28 cellular contexts compared by ENCODE assay signal in genomic region chr1:117708323-117709288, GRCh38.
A peak's percentile ranks its signal among the peaks of the same experiment; 100 is the strongest.
DNase-seq lines count a peak whose midpoint lies in the region; ATAC-seq, FAIRE-seq and TF ChIP-seq lines count a peak whose summit lies in the region.
"Had no signal": no experiment of that assay in that cellular context is flagged by ENCODE, and none has a peak within 500 bp of the region (broad histone marks: within the 10 kb centered on the region; RNA-seq: fewer than 3 reads in every experiment).

No MANE protein-coding gene starts in this region.

- H2AK5ac ChIP-seq in mesendoderm (ENCODE audit: low read length), result no peak overlapping the region

- no peak overlapping the region for H2BK5ac ChIP-seq in mesendoderm (ENCODE audit: low read length)

- no peak overlapping the region for H3K4me2 ChIP-seq in mesendoderm (ENCODE audit: low read length)

- ATAC-seq in T-helper 17 cell, result no peak
- peak; percentile 43 for ATAC-seq in gastroesophageal sphincter
- ATAC-seq in GM21825 (IDR thresholded peaks at IDR 0.05; ENCODE audit: unreplicated experiment), result no peak
- ATAC-seq in GM21529 (IDR thresholded peaks at IDR 0.05; ENCODE audit: unreplicated experiment), result no peak
- no peak for ATAC-seq in naive thymus-derived CD8-positive, alpha-beta T cell
- ATAC-seq: lower lobe of right lung; stimulated activated naive CD8-positive, alpha-beta T cell treated with anti-CD3 and anti-CD28 coated beads, Interleukin-15, amount 100 ng/mL, for 72 hours had no signal

- H3K9me3 ChIP-seq in T-helper 17 cell (ENCODE audit: control insufficient read depth, low read length, poor library complexity, severe bottlenecking) (no peaks in the 10 kb centered on the region), gastroesophageal sphincter (no peaks in the 10 kb centered on the region)
- H3K9me3 ChIP-seq: colonic mucosa, lower lobe of right lung, prostate gland, tibial artery had no signal

- TF ChIP-seq EP300 in gastroesophageal sphincter (IDR thresholded peaks at IDR 0.05), result no peak

- H3K56ac ChIP-seq in mesendoderm (ENCODE audit: low read length), result no peak overlapping the region

- no peak for TF ChIP-seq CTCF in gastroesophageal sphincter (IDR thresholded peaks at IDR 0.05)

- no peaks in the 10 kb centered on the region for H3K36me3 Mint-ChIP-seq in T-helper 17 cell (ENCODE audit: low read depth)
- H3K36me3 Mint-ChIP-seq in naive thymus-derived CD8-positive, alpha-beta T cell, result peaks cover 0 to 10% (median 9%) of the 10 kb centered on the region in 3 donors

- H3K4ac ChIP-seq in mesendoderm (ENCODE audit: low read depth, low read length), result no peak overlapping the region

- no peak for FAIRE-seq in H54 (lab: Jason Lieb, UNC)
- FAIRE-seq: A204.1, bronchial epithelial cell, GM12892, kidney, RCC 7860 had no signal

- H2BK15ac ChIP-seq in mesendoderm (replicated peaks; ENCODE audit: low read depth), result no peak overlapping the region

- TF ChIP-seq POLR2A in gastroesophageal sphincter (IDR thresholded peaks at IDR 0.05), result no peak
- TF ChIP-seq POLR2A in H54 (IDR thresholded peaks at IDR 0.05; ENCODE audit: low read depth, low read length), result no peak

- no peak overlapping the region for H3K18ac ChIP-seq in mesendoderm (ENCODE audit: low read length)

- H3K27me3 Mint-ChIP-seq in T-helper 17 cell, result peaks cover 21% of the 10 kb centered on the region
- H3K27me3 Mint-ChIP-seq in naive thymus-derived CD8-positive, alpha-beta T cell, result peaks cover 11 to 60% (median 27%) of the 10 kb centered on the region in 5 donors

- no peak overlapping the region for H4K5ac ChIP-seq in mesendoderm (ENCODE audit: low read length)

- H3K36me3 ChIP-seq in gastroesophageal sphincter (no peaks in the 10 kb centered on the region), mesendoderm (ENCODE audit: control insufficient read depth, insufficient read depth, low read length) (no peaks in the 10 kb centered on the region)
- H3K36me3 ChIP-seq: colonic mucosa, lower lobe of right lung, prostate gland, tibial artery had no signal

- H3K4me3 ChIP-seq in gastroesophageal sphincter (no peak overlapping the region), mesendoderm (ENCODE audit: low read length) (no peak overlapping the region)
- H3K4me3 ChIP-seq: colonic mucosa, lower lobe of right lung, prostate gland, tibial artery had no signal

- no peak overlapping the region for H3K9ac ChIP-seq in mesendoderm (ENCODE audit: low read length)

- 55 to 62% methylated on average over 5 to 12 of the region's 15 CpGs for WGBS in gastroesophageal sphincter (ENCODE audit: low coverage in 1 of 2), 2 donors
- WGBS in mesendoderm (ENCODE audit: extremely low coverage, insufficient coverage, low lambda C conversion rate), result no CpG with 5 or more reads among the region's 15 CpGs

- peak overlapping the region; percentile 26 for H3K4me3 Mint-ChIP-seq in T-helper 17 cell
- H3K4me3 Mint-ChIP-seq in naive thymus-derived CD8-positive, alpha-beta T cell, result no peak overlapping the region
- H3K4me3 Mint-ChIP-seq: activated B cell treated with CpG ODN at 0.5 μM for 24 hours; activated naive CD4-positive, alpha-beta T cell treated with anti-CD3 and anti-CD28 coated beads for 36 hours; CD4-positive, alpha-beta T cell; stimulated activated naive CD8-positive, alpha-beta T cell treated with anti-CD3 and anti-CD28 coated beads, Interleukin-15, amount 100 ng/mL, for 72 hours had no signal

- no peak overlapping the region for H3K23ac ChIP-seq in mesendoderm (ENCODE audit: low read length)

- H3K4me1 Mint-ChIP-seq in T-helper 17 cell, result no peaks in the 10 kb centered on the region
- H3K4me1 Mint-ChIP-seq in naive thymus-derived CD8-positive, alpha-beta T cell, result no peaks in the 10 kb centered on the region
- H3K4me1 Mint-ChIP-seq: activated B cell treated with CpG ODN at 0.5 μM for 24 hours; stimulated activated naive CD8-positive, alpha-beta T cell treated with anti-CD3 and anti-CD28 coated beads, Interleukin-15, amount 100 ng/mL, for 72 hours had no signal

- POLR2A ChIA-PET in naive thymus-derived CD8-positive, alpha-beta T cell (lab: Charles Lee), result interaction anchor here (1.2 kb wide), 1 partner anchor 12 kb away, joined by 3 read pairs; no protein-coding TSS in a partner anchor

- in situ Hi-C loops in G401 (cut with HindIII; ENCODE audit: low sequenced_read_pairs), result no loop called here

- H3K4me1 ChIP-seq in gastroesophageal sphincter (no peaks in the 10 kb centered on the region), mesendoderm (ENCODE audit: control insufficient read depth, low read depth, low read length) (peaks cover 5% of the 10 kb centered on the region)
- H3K4me1 ChIP-seq: colonic mucosa, lower lobe of right lung, prostate gland had no signal

- no peak overlapping the region for H2BK120ac ChIP-seq in mesendoderm (ENCODE audit: low read depth, low read length)

- H3K9me3 Mint-ChIP-seq in naive thymus-derived CD8-positive, alpha-beta T cell, result peaks cover 0 to 16% (median 10%) of the 10 kb centered on the region in 9 donors
- H3K9me3 Mint-ChIP-seq: activated B cell treated with CpG ODN at 0.5 μM for 24 hours; activated naive CD4-positive, alpha-beta T cell treated with anti-CD3 and anti-CD28 coated beads for 36 hours; CD4-positive, alpha-beta T cell had no signal

- H3K79me2 ChIP-seq in mesendoderm (ENCODE audit: control insufficient read depth, insufficient read depth, low read length), result no peaks in the 10 kb centered on the region

- DNase-seq in G401 (ENCODE audit: low spot score) (peak; percentile 79), T-helper 17 cell (no peak), mesendoderm (peak; percentile 22), H54 (ENCODE audit: insufficient read length, low spot score) (no peak)
- no peak for DNase-seq in naive thymus-derived CD8-positive, alpha-beta T cell
- DNase-seq: activated B cell treated with CpG ODN at 0.5 μM for 24 hours; activated naive CD4-positive, alpha-beta T cell treated with anti-CD3 and anti-CD28 coated beads for 36 hours; amniotic stem cell; CD4-positive, alpha-beta T cell; colonic mucosa; effector CD8-positive, alpha-beta T cell; foreskin melanocyte; hippocampal formation; kidney; lower lobe of right lung; NCI-H2029 treated with DMSO at 0.1 percent for 48 hours; NCI-H226; NCI-H69; stimulated activated naive CD8-positive, alpha-beta T cell treated with anti-CD3 and anti-CD28 coated beads, Interleukin-15, amount 100 ng/mL, for 72 hours; tibial artery had no signal

- no peak overlapping the region for H3K27ac Mint-ChIP-seq in T-helper 17 cell
- H3K27ac Mint-ChIP-seq in naive thymus-derived CD8-positive, alpha-beta T cell, result peak overlapping the region in 1 of 10 donors; percentile 50
- H3K27ac Mint-ChIP-seq: activated B cell treated with CpG ODN at 0.5 μM for 24 hours; activated naive CD4-positive, alpha-beta T cell treated with anti-CD3 and anti-CD28 coated beads for 36 hours; CD4-positive, alpha-beta T cell had no signal

- no peak overlapping the region for H3K27ac ChIP-seq in gastroesophageal sphincter
- no peak overlapping the region for H3K27ac ChIP-seq in mesendoderm (ENCODE audit: low read depth, low read length)
- H3K27ac ChIP-seq: colonic mucosa, lower lobe of right lung, prostate gland had no signal

- H3K79me1 ChIP-seq in mesendoderm (ENCODE audit: low read length), result no peaks in the 10 kb centered on the region

- H3K27me3 ChIP-seq in gastroesophageal sphincter (no peaks in the 10 kb centered on the region), mesendoderm (ENCODE audit: insufficient read depth, low read length, poor library complexity) (no peaks in the 10 kb centered on the region)
- H3K27me3 ChIP-seq: colonic mucosa, tibial artery had no signal

- H4K8ac ChIP-seq in mesendoderm (ENCODE audit: low read depth, low read length), result no peak overlapping the region

Comparison
In these comparisons a context has a peak if more than half of its experiments do, and no peak if none do; other contexts are left out.
1. DNase-seq: peak in G401 (single experiment) and mesendoderm (single experiment); none in T-helper 17 cell (0 of 3), H54 (single experiment) and naive thymus-derived CD8-positive, alpha-beta T cell (0 of 10).